Comparison of ENCODE assay signal across 22 cellular contexts in the genomic region with DNA sequence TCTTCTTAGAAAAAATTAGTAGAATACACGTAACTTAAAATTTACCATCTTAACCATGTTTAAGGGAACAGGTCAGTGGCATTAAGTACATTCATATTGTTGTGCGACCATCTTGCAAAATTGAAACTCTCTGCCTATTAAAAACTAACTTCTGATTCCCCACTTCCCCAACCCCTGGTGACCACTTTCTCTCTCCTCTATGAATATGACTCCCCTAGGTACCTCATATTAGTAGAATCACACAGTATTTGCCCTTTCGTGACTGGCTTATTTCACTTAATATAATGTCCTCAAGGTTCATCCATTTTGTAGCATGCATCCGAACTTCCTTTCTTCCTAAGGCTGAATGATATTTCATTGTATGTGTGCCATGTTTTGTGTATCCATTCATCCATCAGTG.
"Had no signal": no experiment of that assay in that cellular context is flagged by ENCODE, and none has a peak within 500 bp of the region (broad histone marks: within the 10 kb centered on the region; RNA-seq: fewer than 3 reads in every experiment).

No MANE protein-coding gene starts in this region.

- H3K27ac Mint-ChIP-seq: activated CD4-positive, alpha-beta T cell treated with anti-CD3 and anti-CD28 coated beads, Interleukin-2, amount 10 ng/mL, durations not matched to agents 7 days and 5 days; activated CD8-positive, alpha-beta T cell treated with anti-CD3 and anti-CD28 coated beads, Interleukin-2, amount 10 ng/mL, durations not matched to agents 7 days and 5 days; endodermal cell had no signal

- H3K36me3 ChIP-seq: lower lobe of right lung, sigmoid colon, tibial nerve, uterus had no signal

- H3K9me3 ChIP-seq: lower lobe of right lung, sigmoid colon, tibial nerve, uterus had no signal

- H3K4me1 ChIP-seq: uterus had no signal

- FAIRE-seq: keratinocyte had no signal

- H3K4me3 Mint-ChIP-seq: activated CD4-positive, alpha-beta T cell treated with anti-CD3 and anti-CD28 coated beads, Interleukin-2, amount 10 ng/mL, durations not matched to agents 7 days and 5 days; activated CD8-positive, alpha-beta T cell treated with anti-CD3 and anti-CD28 coated beads, Interleukin-2, amount 10 ng/mL, durations not matched to agents 7 days and 5 days; activated naive CD4-positive, alpha-beta T cell treated with anti-CD3 and anti-CD28 coated beads for 36 hours; activated T-cell treated with anti-CD3 and anti-CD28 coated beads, Interleukin-2, amount 50 U/mL, for 4 hours; brain; endodermal cell; nephron progenitor cell had no signal

- H3K4me3 ChIP-seq: dorsolateral prefrontal cortex, lower lobe of right lung, sigmoid colon, tibial nerve, uterus had no signal

- H3K27ac ChIP-seq: lower lobe of right lung, tibial nerve, uterus had no signal

- H3K27me3 ChIP-seq: dorsolateral prefrontal cortex, sigmoid colon, tibial nerve, uterus had no signal

- H3K27me3 Mint-ChIP-seq: activated CD4-positive, alpha-beta T cell treated with anti-CD3 and anti-CD28 coated beads, Interleukin-2, amount 10 ng/mL, durations not matched to agents 7 days and 5 days had no signal

- DNase-seq: activated CD4-positive, alpha-beta T cell treated with anti-CD3 and anti-CD28 coated beads, Interleukin-2, amount 10 ng/mL, durations not matched to agents 7 days and 5 days; activated CD4-positive, CD25-positive, alpha-beta regulatory T cell; activated CD8-positive, alpha-beta T cell treated with anti-CD3 and anti-CD28 coated beads, Interleukin-2, amount 10 ng/mL, durations not matched to agents 7 days and 5 days; activated naive CD4-positive, alpha-beta T cell treated with anti-CD3 and anti-CD28 coated beads for 36 hours; activated T-cell treated with anti-CD3 and anti-CD28 coated beads, Interleukin-2, amount 50 U/mL, for 4 hours; caudate nucleus; dorsolateral prefrontal cortex; endodermal cell; foreskin melanocyte; hypothalamus; lower lobe of right lung; nephron progenitor cell; nucleus accumbens; posterior cingulate gyrus; sigmoid colon; stimulated activated CD4-positive, alpha-beta T cell treated with anti-CD3 and anti-CD28 coated beads, Interleukin-4, amount 100 ng/mL, for 24 hours; stimulated activated naive CD4-positive, alpha-beta T cell; T-helper 9 cell; uterus had no signal

- ATAC-seq: activated CD8-positive, alpha-beta T cell treated with anti-CD3 and anti-CD28 coated beads, Interleukin-2, amount 10 ng/mL, durations not matched to agents 7 days and 5 days; activated T-cell treated with anti-CD3 and anti-CD28 coated beads, Interleukin-2, amount 50 U/mL, for 4 hours; lower lobe of right lung had no signal

- H3K36me3 Mint-ChIP-seq: brain had no signal

- H3K9me3 Mint-ChIP-seq: activated CD4-positive, alpha-beta T cell treated with anti-CD3 and anti-CD28 coated beads, Interleukin-2, amount 10 ng/mL, durations not matched to agents 7 days and 5 days; activated naive CD4-positive, alpha-beta T cell treated with anti-CD3 and anti-CD28 coated beads for 36 hours; activated T-cell treated with anti-CD3 and anti-CD28 coated beads, Interleukin-2, amount 50 U/mL, for 4 hours; brain; endodermal cell; nephron progenitor cell had no signal
